In genomic region chr18:703660-704018, GRCh38 we compare ENCODE assay signal across 11 cellular contexts. TPM values are rescaled to one million over a fixed set of nuclear protein-coding genes. Genes with fewer than 3 reads are reported as not detected.
DNase-seq lines count a peak whose midpoint lies in the region; ATAC-seq, FAIRE-seq and TF ChIP-seq lines count a peak whose summit lies in the region.
"Had no signal": no experiment of that assay in that cellular context is flagged by ENCODE, and none has a peak within 500 bp of the region (broad histone marks: within the 10 kb centered on the region; RNA-seq: fewer than 3 reads in every experiment).

No MANE protein-coding gene starts in this region.

- H3K4me3 ChIP-seq in CD8-positive, alpha-beta T cell (ENCODE audit: low read depth, low read length) = no peak overlapping the region
- no peak overlapping the region for H3K4me3 ChIP-seq in HEK293 (ENCODE audit: low read depth, low read length)

- DNase-seq in CD8-positive, alpha-beta T cell = no peak
- DNase-seq in MCF 10A (ENCODE audit: unreplicated experiment) = peak; percentile 19
- no peak for DNase-seq in activated effector memory CD4-positive, alpha-beta T cell treated with Interleukin-2 at 50 U/mL for 16 hours
- DNase-seq in GM19239 (ENCODE audit: insufficient read length, low spot score) = no peak
- DNase-seq in CD1c-positive myeloid dendritic cell (ENCODE audit: extremely low spot score) = no peak
- DNase-seq: C1 segment of cervical spinal cord, NCI-H446 had no signal

- no peaks in the 10 kb centered on the region for H3K4me1 ChIP-seq in CD8-positive, alpha-beta T cell (ENCODE audit: insufficient read depth, low read length)
- H3K4me1 ChIP-seq in HEK293 (ENCODE audit: control insufficient read depth, insufficient read depth, low read length) = peaks cover 21% of the 10 kb centered on the region

- no peak for TF ChIP-seq CTCF in CD8-positive, alpha-beta T cell (IDR thresholded peaks at IDR 0.05)
- no peak for TF ChIP-seq CTCF in HEK293 (tag by site-specific recombination; IDR thresholded peaks at IDR 0.05)
- TF ChIP-seq CTCF in MCF 10A (IDR thresholded peaks at IDR 0.05; ENCODE audit: unreplicated experiment) = no peak
- TF ChIP-seq CTCF in nephron (IDR thresholded peaks at IDR 0.05; ENCODE audit: unreplicated experiment in 3 of 3) = no peak

- H3K27me3 Mint-ChIP-seq in CD8-positive, alpha-beta T cell (ENCODE audit: low read depth) = no peaks in the 10 kb centered on the region
- no peaks in the 10 kb centered on the region for H3K27me3 Mint-ChIP-seq in MCF 10A (ENCODE audit: insufficient read depth, unreplicated experiment)
- no peaks in the 10 kb centered on the region for H3K27me3 Mint-ChIP-seq in nephron (ENCODE audit: low read depth)

- H3K4me3 Mint-ChIP-seq in CD8-positive, alpha-beta T cell = no peak overlapping the region
- H3K4me3 Mint-ChIP-seq in MCF 10A (ENCODE audit: unreplicated experiment) = no peak overlapping the region
- no peak overlapping the region for H3K4me3 Mint-ChIP-seq in nephron

- no peaks in the 10 kb centered on the region for H3K9me3 ChIP-seq in CD8-positive, alpha-beta T cell (ENCODE audit: low read length)
- H3K9me3 ChIP-seq in HEK293 (ENCODE audit: control insufficient read depth, insufficient read depth, low read depth, low read length) = no peaks in the 10 kb centered on the region

- POLR2A ChIA-PET in CD8-positive, alpha-beta T cell (lab: Charles Lee) = no interaction called here
- POLR2A ChIA-PET in HEK293 (lab: Yijun Ruan, JAX) (interaction anchor here (1.0 kb wide), 1 partner anchor 9 kb away, joined by 4 read pairs; the partner anchor contains the start of gene ENOSF1), MCF 10A (lab: Yijun Ruan, JAX) (interaction anchor here (0.7 to 2.5 kb wide), 6 partner anchors 7 to 435 kb away, joined by 3 to 20 read pairs (median 4); partner anchors contain the start of genes ENOSF1, THOC1, TYMS and YES1)

- H3K36me3 Mint-ChIP-seq in CD8-positive, alpha-beta T cell = peaks cover 59% of the 10 kb centered on the region
- peaks cover 62% of the 10 kb centered on the region for H3K36me3 Mint-ChIP-seq in MCF 10A (ENCODE audit: insufficient read depth, unreplicated experiment)
- H3K36me3 Mint-ChIP-seq in nephron (ENCODE audit: low read depth) = peaks cover 33% of the 10 kb centered on the region

- H3K36me3 ChIP-seq in CD8-positive, alpha-beta T cell (ENCODE audit: insufficient read depth, low read length) = peaks cover 12% of the 10 kb centered on the region
- peaks cover 4 to 13% of the 10 kb centered on the region in 2 experiments for H3K36me3 ChIP-seq in HEK293 (ENCODE audit: control insufficient read depth in 2 of 2, insufficient read depth in 1 of 2, low read length in 2 of 2)

- H3K4me1 Mint-ChIP-seq in CD8-positive, alpha-beta T cell (ENCODE audit: low read depth) = peaks cover 29% of the 10 kb centered on the region
- H3K4me1 Mint-ChIP-seq in MCF 10A (ENCODE audit: insufficient read depth, unreplicated experiment) (peaks cover 16% of the 10 kb centered on the region), nephron (peaks cover 5% of the 10 kb centered on the region)

- intact Hi-C loops in CD8-positive, alpha-beta T cell (cut with DNase I, micrococcal nuclease) = no loop called here
- intact Hi-C loops in MCF 10A (cut with micrococcal nuclease) = no loop called here

- no peak for ATAC-seq in CD8-positive, alpha-beta T cell
- no peak for ATAC-seq in HG03045 (IDR thresholded peaks at IDR 0.05; ENCODE audit: unreplicated experiment)

- BruUV-seq in MCF 10A (replicated peaks; lab: Mats Ljungman, UMichigan) = no TSS peak

- no peak for FAIRE-seq in GM19239 (lab: Jason Lieb, UNC)
- FAIRE-seq: GM18507 had no signal

- no peaks in the 10 kb centered on the region for H3K27me3 ChIP-seq in CD8-positive, alpha-beta T cell (ENCODE audit: insufficient read depth, low read length)

- no peaks in the 10 kb centered on the region for H3K9me3 Mint-ChIP-seq in CD8-positive, alpha-beta T cell
- H3K9me3 Mint-ChIP-seq in MCF 10A (ENCODE audit: unreplicated experiment) (no peaks in the 10 kb centered on the region), nephron (no peaks in the 10 kb centered on the region)

- CTCF ChIA-PET in CD8-positive, alpha-beta T cell (lab: Charles Lee) = interaction anchor here (1.2 kb wide), 1 partner anchor 258 kb away, joined by 3 read pairs; no protein-coding TSS in a partner anchor
- CTCF ChIA-PET in HEK293 (lab: Yijun Ruan, JAX) (interaction anchor here (0.7 to 1.9 kb wide), 3 partner anchors 9 to 127 kb away, joined by 3 to 8 read pairs (median 6); partner anchors contain the start of gene ENOSF1), MCF 10A (lab: Yijun Ruan, JAX) (interaction anchor here (0.7 to 2.2 kb wide), 6 partner anchors 45 to 142 kb away, joined by 3 to 8 read pairs (median 3); no protein-coding TSS in a partner anchor)

- H3K27ac ChIP-seq in CD8-positive, alpha-beta T cell (ENCODE audit: low read depth, low read length) = no peak overlapping the region
- H3K27ac ChIP-seq in HEK293 (ENCODE audit: extremely low read depth, low read depth, low read length) = peak overlapping the region; percentile 72

- H3K27ac Mint-ChIP-seq in CD8-positive, alpha-beta T cell = peak overlapping the region; percentile 14
- H3K27ac Mint-ChIP-seq in MCF 10A (ENCODE audit: low read depth, unreplicated experiment) = peak overlapping the region; percentile 54
- H3K27ac Mint-ChIP-seq in nephron = peak overlapping the region; percentile 7 to 46 (median 38)

TF ChIP-seq in HEK293, 187 proteins besides CTCF, POLR2A, EP300 and RAD21:
- TF ChIP-seq ZFHX2 (tag by site-specific recombination; conservative IDR thresholded peaks at IDR 0.05) (0 out of 2 replicates have a peak, but pooled peaks have one; percentile 18), GLIS1 (tag by site-specific recombination; IDR thresholded peaks at IDR 0.05) (peak; percentile 42; the same call in 1 of the 2 replicates), PRDM1 (tag by site-specific recombination; IDR thresholded peaks at IDR 0.05) (peak; percentile 49; the same call in 1 of the 2 replicates), SP3 (tag by site-specific recombination; IDR thresholded peaks at IDR 0.05) (peak; percentile 37; the same call in 1 of the 2 replicates), ZEB2 (tag by site-specific recombination; IDR thresholded peaks at IDR 0.05) (no peak)
- TF ChIP-seq, protein P1, sequence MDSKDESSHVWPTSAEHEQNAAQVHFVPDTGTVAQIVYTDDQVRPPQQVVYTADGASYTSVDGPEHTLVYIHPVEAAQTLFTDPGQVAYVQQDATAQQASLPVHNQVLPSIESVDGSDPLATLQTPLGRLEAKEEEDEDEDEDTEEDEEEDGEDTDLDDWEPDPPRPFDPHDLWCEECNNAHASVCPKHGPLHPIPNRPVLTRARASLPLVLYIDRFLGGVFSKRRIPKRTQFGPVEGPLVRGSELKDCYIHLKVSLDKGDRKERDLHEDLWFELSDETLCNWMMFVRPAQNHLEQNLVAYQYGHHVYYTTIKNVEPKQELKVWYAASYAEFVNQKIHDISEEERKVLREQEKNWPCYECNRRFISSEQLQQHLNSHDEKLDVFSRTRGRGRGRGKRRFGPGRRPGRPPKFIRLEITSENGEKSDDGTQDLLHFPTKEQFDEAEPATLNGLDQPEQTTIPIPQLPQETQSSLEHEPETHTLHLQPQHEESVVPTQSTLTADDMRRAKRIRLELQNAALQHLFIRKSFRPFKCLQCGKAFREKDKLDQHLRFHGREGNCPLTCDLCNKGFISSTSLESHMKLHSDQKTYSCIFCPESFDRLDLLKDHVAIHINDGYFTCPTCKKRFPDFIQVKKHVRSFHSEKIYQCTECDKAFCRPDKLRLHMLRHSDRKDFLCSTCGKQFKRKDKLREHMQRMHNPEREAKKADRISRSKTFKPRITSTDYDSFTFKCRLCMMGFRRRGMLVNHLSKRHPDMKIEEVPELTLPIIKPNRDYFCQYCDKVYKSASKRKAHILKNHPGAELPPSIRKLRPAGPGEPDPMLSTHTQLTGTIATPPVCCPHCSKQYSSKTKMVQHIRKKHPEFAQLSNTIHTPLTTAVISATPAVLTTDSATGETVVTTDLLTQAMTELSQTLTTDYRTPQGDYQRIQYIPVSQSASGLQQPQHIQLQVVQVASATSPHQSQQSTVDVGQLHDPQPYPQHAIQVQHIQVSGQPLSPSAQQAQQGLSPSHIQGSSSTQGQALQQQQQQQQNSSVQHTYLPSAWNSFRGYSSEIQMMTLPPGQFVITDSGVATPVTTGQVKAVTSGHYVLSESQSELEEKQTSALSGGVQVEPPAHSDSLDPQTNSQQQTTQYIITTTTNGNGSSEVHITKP (tag by site-specific recombination; IDR thresholded peaks at IDR 0.05) = peak; percentile 93
TF ChIP-seq in HEK293: peak in this region for 5.

RNA-seq across cellular contexts. Expression of gene ENOSF1, which starts 8.8 kb away (rescaled TPM):
- 10 to 100 TPM; 32.2 to 39.7 TPM for total RNA-seq in CD8-positive, alpha-beta T cell
- total RNA-seq in MCF 10A (2022) = 106 and 111 TPM in 2 replicates

RNA-seq across cellular contexts. Expression of gene TYMS, which starts 46.2 kb away (rescaled TPM):
- total RNA-seq in CD8-positive, alpha-beta T cell = 1 to 10 TPM; 2.9 to 3.0 TPM
- 22.4 and 57.0 TPM in 2 replicates for total RNA-seq in MCF 10A (2022)
